Comparison of ENCODE assay signal across 29 cellular contexts in the genomic region with DNA sequence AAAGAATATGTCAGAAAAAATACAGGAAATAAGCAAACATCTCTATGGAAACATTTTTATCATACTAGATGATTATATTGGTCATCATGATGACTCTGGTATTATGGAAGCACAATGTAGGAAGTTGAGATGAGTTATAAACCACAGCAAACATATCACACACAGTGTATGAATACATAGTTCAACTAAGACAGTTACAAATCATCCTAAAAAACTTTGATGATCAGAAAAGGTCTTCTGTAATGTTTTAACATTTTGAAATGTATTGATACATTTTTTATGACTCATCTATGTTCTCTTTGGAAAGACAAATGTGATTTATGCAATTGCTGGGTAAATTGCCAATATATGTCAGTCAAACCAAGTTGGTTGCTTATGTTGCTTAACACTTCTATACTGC. TPM values are rescaled to one million over a fixed set of nuclear protein-coding genes. Genes with fewer than 3 reads are reported as not detected.
A peak's percentile ranks its signal among the peaks of the same experiment; 100 is the strongest.
DNase-seq lines count a peak whose midpoint lies in the region; ATAC-seq, FAIRE-seq and TF ChIP-seq lines count a peak whose summit lies in the region.
"Had no signal": no experiment of that assay in that cellular context is flagged by ENCODE, and none has a peak within 500 bp of the region (broad histone marks: within the 10 kb centered on the region; RNA-seq: fewer than 3 reads in every experiment).

No MANE protein-coding gene starts in this region.

- no peaks in the 10 kb centered on the region for H3K27me3 ChIP-seq in foreskin keratinocyte
- H3K27me3 ChIP-seq: tibial artery had no signal

- peak overlapping the region; percentile 57 to 74; a peak in 5 of 6 replicates for H3K27ac ChIP-seq in A549
- H3K27ac ChIP-seq in foreskin keratinocyte: no peak overlapping the region
- H3K27ac ChIP-seq: tibial artery had no signal

- POLR2A ChIA-PET in A549 (lab: Yijun Ruan, JAX): no interaction called here

- DNase-seq in A549 (ENCODE audit: low read depth in 1 of 2, low spot score in 1 of 2) (no peak), HCEC 1CT (peak; percentile 84), amniotic epithelial cell (ENCODE audit: low read depth) (peak; percentile 47), foreskin keratinocyte (peak; percentile 63 to 80), GDM1 (lab: John Stamatoyannopoulos, UW) (no peak)
- DNase-seq in activated CD8-positive, alpha-beta memory T cell treated with anti-CD3 and anti-CD28 coated beads, Interleukin-2, amount 50 U/mL, for 48 hours: no peak
- no peak for DNase-seq in central memory CD4-positive, alpha-beta T cell
- DNase-seq: ACHN; activated CD4-positive, alpha-beta T cell treated with anti-CD3 and anti-CD28 coated beads for 36 hours; activated CD8-positive, alpha-beta memory T cell treated with anti-CD3 and anti-CD28 coated beads, Interleukin-2, amount 10 ng/mL, durations not matched to agents 7 days and 5 days; activated effector memory CD4-positive, alpha-beta T cell treated with Interleukin-2 at 50 U/mL for 16 hours; amniotic stem cell; CD4-positive, alpha-beta T cell; DMS53; effector memory CD8-positive, alpha-beta T cell; foreskin melanocyte; H7; KBM-7; left ventricle myocardium superior; NCI-H1105; NCI-H2107; NCI-H526; occipital lobe; OCI-M1; right cardiac atrium; tibial artery had no signal

- H3K9me3 ChIP-seq in A549: no peaks in the 10 kb centered on the region

- no peak for TF ChIP-seq EP300 in A549 (IDR thresholded peaks at IDR 0.05)

- peak overlapping the region; percentile 25; the same call in 2 of the 3 replicates for H3K4me2 ChIP-seq in A549

- TF ChIP-seq CTCF in A549 (IDR thresholded peaks at IDR 0.05): no peak
- no peak for TF ChIP-seq CTCF in foreskin keratinocyte (conservative IDR thresholded peaks at IDR 0.05)

- CTCF ChIA-PET in A549 (lab: Yijun Ruan, JAX): interaction anchor here (1.6 kb wide), 1 partner anchor 17 kb away, joined by 3 read pairs; no protein-coding TSS in a partner anchor

- ATAC-seq in A549: no peak
- ATAC-seq in foreskin keratinocyte: peak; percentile 76
- no peak for ATAC-seq in GM21717 (IDR thresholded peaks at IDR 0.05; ENCODE audit: unreplicated experiment)
- ATAC-seq: activated CD4-positive, alpha-beta T cell treated with anti-CD3 and anti-CD28 coated beads for 36 hours; activated CD8-positive, alpha-beta memory T cell treated with anti-CD3 and anti-CD28 coated beads, Interleukin-2, amount 10 ng/mL, durations not matched to agents 7 days and 5 days; effector memory CD8-positive, alpha-beta T cell; left ventricle myocardium superior; right cardiac atrium had no signal

- H3K4me1 ChIP-seq in A549: peaks cover 64% of the 10 kb centered on the region
- peaks cover 21% of the 10 kb centered on the region for H3K4me1 ChIP-seq in foreskin keratinocyte

- H3K4me3 ChIP-seq in A549: no peak overlapping the region
- H3K4me3 ChIP-seq: tibial artery had no signal

- no peak for TF ChIP-seq RAD21 in A549 (conservative IDR thresholded peaks at IDR 0.05 in 1 of 2, IDR thresholded peaks at IDR 0.05 in 1 of 2)

- no peak for TF ChIP-seq POLR2A in A549 (IDR thresholded peaks at IDR 0.05; ENCODE audit: low read length)

- FAIRE-seq in A549 (lab: Jason Lieb, UNC): no peak
- FAIRE-seq: GM18507 had no signal

TF ChIP-seq in A549, 52 proteins besides CTCF, POLR2A, EP300 and RAD21:
- TF ChIP-seq FOSB (CRISPR knock-in tag; IDR thresholded peaks at IDR 0.05) (no peak), CEBPB (IDR thresholded peaks at IDR 0.05) (peak in 1 of 2 experiments; percentile 40; a peak in 2 of 4 replicates), MAFK (IDR thresholded peaks at IDR 0.05; ENCODE audit: partially characterized antibody) (peak; percentile 9), SREBF2 (IDR thresholded peaks at IDR 0.05) (no peak), FOSL2 (IDR thresholded peaks at IDR 0.05) (no peak), FOSL2 (CRISPR knock-in tag; IDR thresholded peaks at IDR 0.05) (peak; percentile 74), ZSCAN20 (CRISPR knock-in tag; IDR thresholded peaks at IDR 0.05) (no peak), SMC3 (IDR thresholded peaks at IDR 0.05) (no peak), KDM5A (IDR thresholded peaks at IDR 0.05) (no peak), MAZ (IDR thresholded peaks at IDR 0.05; ENCODE audit: borderline replicate concordance, low read depth, low read length) (no peak)
TF ChIP-seq in A549: peak in this region for 3.

RNA-seq across cellular contexts. Expression of a gene that starts 4.8 kb away (rescaled TPM):
- polyA plus RNA-seq in A549 (2011; rRNA removed) (14.9 and 17.9 TPM in 2 replicates), A549 (2017; fragmentation: RNase III; extraction: RNeasy Plus Mini Kit Qiagen cat#74134 plus additional on column Dnase treatment) (5.1 to 5.5 TPM (median 5.2 TPM) in 3 replicates), foreskin keratinocyte (2.7 and 6.2 TPM in 2 replicates)
- polyA plus RNA-seq in A549 (2012; cell fraction: cytosol; rRNA removed): 16.5 and 19.9 TPM in 2 replicates
- polyA plus RNA-seq in A549 (2012; cell fraction: nucleus; rRNA removed): 19.9 and 29.2 TPM in 2 replicates
- 7.2 and 7.9 TPM in 2 replicates for polyA minus RNA-seq in A549 (2011; rRNA and poly(A)+ RNA removed)
- total RNA-seq in foreskin keratinocyte: 2.0 and 4.9 TPM in 2 replicates
- total RNA-seq: activated CD4-positive, alpha-beta T cell treated with anti-CD3 and anti-CD28 coated beads for 36 hours; activated CD8-positive, alpha-beta memory T cell treated with anti-CD3 and anti-CD28 coated beads, Interleukin-2, amount 10 ng/mL, durations not matched to agents 7 days and 5 days had no signal

RNA-seq across cellular contexts. Expression of a gene that starts 35.2 kb away (rescaled TPM):
- polyA plus RNA-seq in A549 (2011; rRNA removed) (116 and 195 TPM in 2 replicates), A549 (2017; fragmentation: RNase III; extraction: RNeasy Plus Mini Kit Qiagen cat#74134 plus additional on column Dnase treatment) (107 to 127 TPM (median 120 TPM) in 3 replicates), foreskin keratinocyte (0.39 and 1.2 TPM in 2 replicates)
- 38.0 and 38.2 TPM in 2 replicates for polyA plus RNA-seq in A549 (2012; cell fraction: cytosol; rRNA removed)
- polyA plus RNA-seq in A549 (2012; cell fraction: nucleus; rRNA removed): 38.7 and 41.7 TPM in 2 replicates
- polyA minus RNA-seq in A549 (2011; rRNA and poly(A)+ RNA removed): 24.8 and 27.2 TPM in 2 replicates
- total RNA-seq in foreskin keratinocyte: 0.85 and 1.7 TPM in 2 replicates
- total RNA-seq: activated CD4-positive, alpha-beta T cell treated with anti-CD3 and anti-CD28 coated beads for 36 hours; activated CD8-positive, alpha-beta memory T cell treated with anti-CD3 and anti-CD28 coated beads, Interleukin-2, amount 10 ng/mL, durations not matched to agents 7 days and 5 days; CD4-positive, alpha-beta T cell; chondrocyte; left ventricle myocardium superior; right cardiac atrium had no signal

RNA-seq across cellular contexts. Expression of a gene that starts 45.7 kb away (rescaled TPM):
- polyA plus RNA-seq in A549 (2011; rRNA removed) (0.16 TPM in 1 of 2 replicates, not detected in the other), A549 (2017; fragmentation: RNase III; extraction: RNeasy Plus Mini Kit Qiagen cat#74134 plus additional on column Dnase treatment) (0.35 TPM in 1 of 3 replicates, not detected in the others), foreskin keratinocyte (not detected in 2 replicates)
- polyA plus RNA-seq in A549 (2012; cell fraction: cytosol; rRNA removed): 0.11 TPM in 1 of 2 replicates, not detected in the other
- polyA plus RNA-seq in A549 (2012; cell fraction: nucleus; rRNA removed): not detected in 2 replicates
- polyA minus RNA-seq in A549 (2011; rRNA and poly(A)+ RNA removed): not detected in 2 replicates
- total RNA-seq in foreskin keratinocyte: not detected in 2 replicates
- total RNA-seq: activated CD4-positive, alpha-beta T cell treated with anti-CD3 and anti-CD28 coated beads for 36 hours; activated CD8-positive, alpha-beta memory T cell treated with anti-CD3 and anti-CD28 coated beads, Interleukin-2, amount 10 ng/mL, durations not matched to agents 7 days and 5 days; chondrocyte; H7 had no signal
- polyA plus RNA-seq: right cardiac atrium had no signal

RNA-seq across cellular contexts. Expression of a gene that starts 51.9 kb away (rescaled TPM):
- 0.81 and 1.1 TPM in 2 replicates for polyA plus RNA-seq in A549 (2011; rRNA removed)
- 0.70 and 1.4 TPM in 2 replicates for polyA plus RNA-seq in A549 (2012; cell fraction: cytosol; rRNA removed)
- polyA plus RNA-seq in A549 (2012; cell fraction: nucleus; rRNA removed): 1.00 and 1.3 TPM in 2 replicates
- polyA plus RNA-seq in A549 (2017; fragmentation: RNase III; extraction: RNeasy Plus Mini Kit Qiagen cat#74134 plus additional on column Dnase treatment): 0.87 to 1.7 TPM (median 1.0 TPM) in 3 replicates
- polyA minus RNA-seq in A549 (2011; rRNA and poly(A)+ RNA removed): 0.83 TPM in 1 of 2 replicates, not detected in the other
- not detected in 2 replicates for total RNA-seq in foreskin keratinocyte
- polyA plus RNA-seq in foreskin keratinocyte: not detected in 2 replicates
- total RNA-seq: activated CD4-positive, alpha-beta T cell treated with anti-CD3 and anti-CD28 coated beads for 36 hours; activated CD8-positive, alpha-beta memory T cell treated with anti-CD3 and anti-CD28 coated beads, Interleukin-2, amount 10 ng/mL, durations not matched to agents 7 days and 5 days; CD4-positive, alpha-beta T cell; H7; left ventricle myocardium superior; occipital lobe; right cardiac atrium had no signal

Comparison
In these comparisons a context has a peak if more than half of its experiments do, and no peak if none do; other contexts are left out.
1. DNase-seq: peak in HCEC 1CT (single experiment), amniotic epithelial cell (single experiment) and foreskin keratinocyte (2 of 2); none in A549 (0 of 2), activated CD8-positive, alpha-beta memory T cell treated with anti-CD3 and anti-CD28 coated beads, Interleukin-2, amount 50 U/mL, for 48 hours (single experiment), central memory CD4-positive, alpha-beta T cell (single experiment) and GDM1 (single experiment).
2. RNA of a gene that starts 35.2 kb away (polyA plus RNA-seq): 38.0 to 195 TPM in A549; 0.39 to 1.2 TPM in foreskin keratinocyte; every median in the first group is over 10 times any median in the second.